12 cellular contexts compared by ENCODE assay signal in genomic region chr12:11513288-11513687, GRCh38.
DNase-seq lines count a peak whose midpoint lies in the region; ATAC-seq and TF ChIP-seq lines count a peak whose summit lies in the region.
"Had no signal": no experiment of that assay in that cellular context is flagged by ENCODE, and none has a peak within 500 bp of the region (broad histone marks: within the 10 kb centered on the region; RNA-seq: fewer than 3 reads in every experiment).

No MANE protein-coding gene starts in this region.

- WGBS in hepatocyte (ENCODE audit: low lambda C conversion rate, missing lambda C conversion rate): 62% methylated on average over 4 of the region's 4 CpGs

- TF ChIP-seq CTCF in WI38 (IDR thresholded peaks at IDR 0.05; ENCODE audit: low read depth, low read length) (peak; percentile 12; the same call in 1 of the 2 replicates), hepatocyte (IDR thresholded peaks at IDR 0.05; ENCODE audit: poor library complexity) (no peak)

- H3K27me3 ChIP-seq in Karpas-422 (ENCODE audit: low read length): no peaks in the 10 kb centered on the region
- H3K27me3 ChIP-seq in hepatocyte: no peaks in the 10 kb centered on the region

- H2AFZ ChIP-seq in Karpas-422 (ENCODE audit: low read length) (no peak overlapping the region), hepatocyte (no peak overlapping the region)

- ATAC-seq in HG03469 (IDR thresholded peaks at IDR 0.05; ENCODE audit: unreplicated experiment): no peak

- H3K4me3 ChIP-seq in Karpas-422 (ENCODE audit: low read length) (no peak overlapping the region), WI38 (ENCODE audit: low read depth, low read length) (no peak overlapping the region), hepatocyte (no peak overlapping the region)

- H3K4me1 ChIP-seq in Karpas-422 (ENCODE audit: low read length) (no peaks in the 10 kb centered on the region), hepatocyte (ENCODE audit: insufficient read depth) (no peaks in the 10 kb centered on the region)

- H3K9me2 ChIP-seq in Karpas-422 (replicated peaks; ENCODE audit: insufficient read depth, low read length) (no peaks in the 10 kb centered on the region), hepatocyte (replicated peaks; ENCODE audit: insufficient read depth) (no peaks in the 10 kb centered on the region)

- 0 out of 2 replicates have a peak, but pooled peaks cover 5% of the 10 kb centered on the region for H4K20me1 ChIP-seq in Karpas-422 (ENCODE audit: insufficient read depth, low read depth, low read length)
- H4K20me1 ChIP-seq in hepatocyte (ENCODE audit: insufficient read depth, poor library complexity, severe bottlenecking): no peaks in the 10 kb centered on the region

- H3K79me2 ChIP-seq in Karpas-422 (ENCODE audit: low read length): no peaks in the 10 kb centered on the region
- H3K79me2 ChIP-seq in hepatocyte: no peaks in the 10 kb centered on the region

- H3K36me3 ChIP-seq in Karpas-422 (ENCODE audit: insufficient read depth, low read length) (no peaks in the 10 kb centered on the region), hepatocyte (replicated peaks; ENCODE audit: insufficient read depth, low read depth) (no peaks in the 10 kb centered on the region)

- H3K4me2 ChIP-seq in Karpas-422 (ENCODE audit: low read depth, low read length, poor library complexity, severe bottlenecking): no peak overlapping the region
- H3K4me2 ChIP-seq in hepatocyte: no peak overlapping the region

- H3K9me3 ChIP-seq in Karpas-422 (ENCODE audit: low read length) (no peaks in the 10 kb centered on the region), hepatocyte (ENCODE audit: low read depth) (no peaks in the 10 kb centered on the region)

- no peak overlapping the region for H3K9ac ChIP-seq in Karpas-422 (ENCODE audit: low read length)

- in situ Hi-C loops in G401 (cut with HindIII; ENCODE audit: low sequenced_read_pairs): no loop called here

- H3K27ac ChIP-seq in Karpas-422 (ENCODE audit: low read length) (no peak overlapping the region), hepatocyte (no peak overlapping the region)

- DNase-seq in G401 (ENCODE audit: low spot score) (peak; percentile 2), Karpas-422 (peak; percentile 59), iris pigment epithelial cell (ENCODE audit: low read depth) (peak; percentile 31), hepatocyte (ENCODE audit: low spot score) (no peak), NCI-H774 (lab: John Stamatoyannopoulos, UW) (no peak), NCI-H510A (lab: John Stamatoyannopoulos, UW) (no peak)
- DNase-seq: activated CD4-positive, alpha-beta T cell treated with anti-CD3 and anti-CD28 coated beads for 1 hour; central memory CD4-positive, alpha-beta T cell; NCI-H2107; SHP77 had no signal

Comparison
In these comparisons a context has a peak if more than half of its experiments do, and no peak if none do; other contexts are left out.
1. DNase-seq: peak in G401 (single experiment), Karpas-422 (single experiment) and iris pigment epithelial cell (single experiment); none in hepatocyte (single experiment), NCI-H774 (single experiment) and NCI-H510A (single experiment).